Comparison of ENCODE assay signal across 1 cellular context in genomic region chrX:16212024-16212423, GRCh38.
TF ChIP-seq lines count a peak whose summit lies in the region.

No MANE protein-coding gene starts in this region.

TF ChIP-seq in WTC11, 78 proteins besides CTCF, POLR2A, EP300 and RAD21 (continued from another document):
- TF ChIP-seq, protein P1, sequence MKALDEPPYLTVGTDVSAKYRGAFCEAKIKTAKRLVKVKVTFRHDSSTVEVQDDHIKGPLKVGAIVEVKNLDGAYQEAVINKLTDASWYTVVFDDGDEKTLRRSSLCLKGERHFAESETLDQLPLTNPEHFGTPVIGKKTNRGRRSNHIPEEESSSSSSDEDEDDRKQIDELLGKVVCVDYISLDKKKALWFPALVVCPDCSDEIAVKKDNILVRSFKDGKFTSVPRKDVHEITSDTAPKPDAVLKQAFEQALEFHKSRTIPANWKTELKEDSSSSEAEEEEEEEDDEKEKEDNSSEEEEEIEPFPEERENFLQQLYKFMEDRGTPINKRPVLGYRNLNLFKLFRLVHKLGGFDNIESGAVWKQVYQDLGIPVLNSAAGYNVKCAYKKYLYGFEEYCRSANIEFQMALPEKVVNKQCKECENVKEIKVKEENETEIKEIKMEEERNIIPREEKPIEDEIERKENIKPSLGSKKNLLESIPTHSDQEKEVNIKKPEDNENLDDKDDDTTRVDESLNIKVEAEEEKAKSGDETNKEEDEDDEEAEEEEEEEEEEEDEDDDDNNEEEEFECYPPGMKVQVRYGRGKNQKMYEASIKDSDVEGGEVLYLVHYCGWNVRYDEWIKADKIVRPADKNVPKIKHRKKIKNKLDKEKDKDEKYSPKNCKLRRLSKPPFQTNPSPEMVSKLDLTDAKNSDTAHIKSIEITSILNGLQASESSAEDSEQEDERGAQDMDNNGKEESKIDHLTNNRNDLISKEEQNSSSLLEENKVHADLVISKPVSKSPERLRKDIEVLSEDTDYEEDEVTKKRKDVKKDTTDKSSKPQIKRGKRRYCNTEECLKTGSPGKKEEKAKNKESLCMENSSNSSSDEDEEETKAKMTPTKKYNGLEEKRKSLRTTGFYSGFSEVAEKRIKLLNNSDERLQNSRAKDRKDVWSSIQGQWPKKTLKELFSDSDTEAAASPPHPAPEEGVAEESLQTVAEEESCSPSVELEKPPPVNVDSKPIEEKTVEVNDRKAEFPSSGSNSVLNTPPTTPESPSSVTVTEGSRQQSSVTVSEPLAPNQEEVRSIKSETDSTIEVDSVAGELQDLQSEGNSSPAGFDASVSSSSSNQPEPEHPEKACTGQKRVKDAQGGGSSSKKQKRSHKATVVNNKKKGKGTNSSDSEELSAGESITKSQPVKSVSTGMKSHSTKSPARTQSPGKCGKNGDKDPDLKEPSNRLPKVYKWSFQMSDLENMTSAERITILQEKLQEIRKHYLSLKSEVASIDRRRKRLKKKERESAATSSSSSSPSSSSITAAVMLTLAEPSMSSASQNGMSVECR (CRISPR knock-in tag; IDR thresholded peaks at IDR 0.05; ENCODE audit: borderline replicate concordance), result no peak
- TF ChIP-seq, protein P2, sequence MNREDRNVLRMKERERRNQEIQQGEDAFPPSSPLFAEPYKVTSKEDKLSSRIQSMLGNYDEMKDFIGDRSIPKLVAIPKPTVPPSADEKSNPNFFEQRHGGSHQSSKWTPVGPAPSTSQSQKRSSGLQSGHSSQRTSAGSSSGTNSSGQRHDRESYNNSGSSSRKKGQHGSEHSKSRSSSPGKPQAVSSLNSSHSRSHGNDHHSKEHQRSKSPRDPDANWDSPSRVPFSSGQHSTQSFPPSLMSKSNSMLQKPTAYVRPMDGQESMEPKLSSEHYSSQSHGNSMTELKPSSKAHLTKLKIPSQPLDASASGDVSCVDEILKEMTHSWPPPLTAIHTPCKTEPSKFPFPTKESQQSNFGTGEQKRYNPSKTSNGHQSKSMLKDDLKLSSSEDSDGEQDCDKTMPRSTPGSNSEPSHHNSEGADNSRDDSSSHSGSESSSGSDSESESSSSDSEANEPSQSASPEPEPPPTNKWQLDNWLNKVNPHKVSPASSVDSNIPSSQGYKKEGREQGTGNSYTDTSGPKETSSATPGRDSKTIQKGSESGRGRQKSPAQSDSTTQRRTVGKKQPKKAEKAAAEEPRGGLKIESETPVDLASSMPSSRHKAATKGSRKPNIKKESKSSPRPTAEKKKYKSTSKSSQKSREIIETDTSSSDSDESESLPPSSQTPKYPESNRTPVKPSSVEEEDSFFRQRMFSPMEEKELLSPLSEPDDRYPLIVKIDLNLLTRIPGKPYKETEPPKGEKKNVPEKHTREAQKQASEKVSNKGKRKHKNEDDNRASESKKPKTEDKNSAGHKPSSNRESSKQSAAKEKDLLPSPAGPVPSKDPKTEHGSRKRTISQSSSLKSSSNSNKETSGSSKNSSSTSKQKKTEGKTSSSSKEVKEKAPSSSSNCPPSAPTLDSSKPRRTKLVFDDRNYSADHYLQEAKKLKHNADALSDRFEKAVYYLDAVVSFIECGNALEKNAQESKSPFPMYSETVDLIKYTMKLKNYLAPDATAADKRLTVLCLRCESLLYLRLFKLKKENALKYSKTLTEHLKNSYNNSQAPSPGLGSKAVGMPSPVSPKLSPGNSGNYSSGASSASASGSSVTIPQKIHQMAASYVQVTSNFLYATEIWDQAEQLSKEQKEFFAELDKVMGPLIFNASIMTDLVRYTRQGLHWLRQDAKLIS (CRISPR knock-in tag; IDR thresholded peaks at IDR 0.05; ENCODE audit: borderline replicate concordance), result no peak
- TF ChIP-seq MXD4 (CRISPR knock-in tag; IDR thresholded peaks at IDR 0.05; ENCODE audit: borderline replicate concordance) (no peak), MYBL2 (CRISPR knock-in tag; IDR thresholded peaks at IDR 0.05) (no peak), RELA (CRISPR knock-in tag; IDR thresholded peaks at IDR 0.05; ENCODE audit: borderline replicate concordance) (no peak)
- TF ChIP-seq, protein P3, sequence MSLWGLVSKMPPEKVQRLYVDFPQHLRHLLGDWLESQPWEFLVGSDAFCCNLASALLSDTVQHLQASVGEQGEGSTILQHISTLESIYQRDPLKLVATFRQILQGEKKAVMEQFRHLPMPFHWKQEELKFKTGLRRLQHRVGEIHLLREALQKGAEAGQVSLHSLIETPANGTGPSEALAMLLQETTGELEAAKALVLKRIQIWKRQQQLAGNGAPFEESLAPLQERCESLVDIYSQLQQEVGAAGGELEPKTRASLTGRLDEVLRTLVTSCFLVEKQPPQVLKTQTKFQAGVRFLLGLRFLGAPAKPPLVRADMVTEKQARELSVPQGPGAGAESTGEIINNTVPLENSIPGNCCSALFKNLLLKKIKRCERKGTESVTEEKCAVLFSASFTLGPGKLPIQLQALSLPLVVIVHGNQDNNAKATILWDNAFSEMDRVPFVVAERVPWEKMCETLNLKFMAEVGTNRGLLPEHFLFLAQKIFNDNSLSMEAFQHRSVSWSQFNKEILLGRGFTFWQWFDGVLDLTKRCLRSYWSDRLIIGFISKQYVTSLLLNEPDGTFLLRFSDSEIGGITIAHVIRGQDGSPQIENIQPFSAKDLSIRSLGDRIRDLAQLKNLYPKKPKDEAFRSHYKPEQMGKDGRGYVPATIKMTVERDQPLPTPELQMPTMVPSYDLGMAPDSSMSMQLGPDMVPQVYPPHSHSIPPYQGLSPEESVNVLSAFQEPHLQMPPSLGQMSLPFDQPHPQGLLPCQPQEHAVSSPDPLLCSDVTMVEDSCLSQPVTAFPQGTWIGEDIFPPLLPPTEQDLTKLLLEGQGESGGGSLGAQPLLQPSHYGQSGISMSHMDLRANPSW (CRISPR knock-in tag; conservative IDR thresholded peaks at IDR 0.05; ENCODE audit: low read depth), result no peak
TF ChIP-seq in WTC11: peak in this region for 0.
